1 cellular context compared by ENCODE assay signal in the genomic region with DNA sequence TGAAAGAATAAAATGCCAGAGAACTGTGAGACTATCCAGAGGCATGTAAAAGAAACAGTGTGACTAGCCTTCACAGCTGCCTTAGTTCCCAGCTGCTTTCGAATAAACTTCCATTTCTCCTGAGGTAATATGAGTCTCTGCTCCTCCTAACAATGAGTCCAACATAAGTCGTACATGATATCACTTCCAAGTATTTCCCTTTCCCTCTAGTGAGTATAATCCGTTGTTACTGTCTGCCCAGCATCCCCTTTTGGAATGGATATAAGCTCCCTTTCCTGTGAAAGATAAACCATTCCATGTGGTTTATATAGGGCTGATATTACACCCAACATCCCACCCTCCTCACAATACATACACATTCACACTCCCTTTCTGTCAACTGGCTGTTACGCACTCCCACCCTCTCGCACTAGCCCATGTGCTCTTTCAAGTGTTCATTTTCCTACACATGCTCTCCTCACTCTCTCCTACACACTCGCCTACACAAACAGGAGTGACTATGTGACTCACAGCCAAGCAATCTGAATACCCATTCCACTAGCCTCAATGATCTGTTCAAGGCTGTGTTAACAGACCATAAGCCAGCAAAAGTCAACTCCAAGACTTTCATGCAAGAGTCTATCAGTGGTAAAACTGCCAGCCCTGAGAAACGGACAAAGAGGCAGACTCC.
TF ChIP-seq lines count a peak whose summit lies in the region.

No MANE protein-coding gene starts in this region.

TF ChIP-seq in GM23338, 12 proteins besides CTCF, POLR2A, EP300 and RAD21 (continued from another document):
- TF ChIP-seq ZNF462 (CRISPR knock-in tag; IDR thresholded peaks at IDR 0.05) (no peak), EZH2phosphoT487 (IDR thresholded peaks at IDR 0.05; ENCODE audit: unreplicated experiment) (no peak), CREB1 (CRISPR knock-in tag; IDR thresholded peaks at IDR 0.05; ENCODE audit: low read depth) (no peak)
